ENCODE assay signal across 1 cellular context in the genomic region with DNA sequence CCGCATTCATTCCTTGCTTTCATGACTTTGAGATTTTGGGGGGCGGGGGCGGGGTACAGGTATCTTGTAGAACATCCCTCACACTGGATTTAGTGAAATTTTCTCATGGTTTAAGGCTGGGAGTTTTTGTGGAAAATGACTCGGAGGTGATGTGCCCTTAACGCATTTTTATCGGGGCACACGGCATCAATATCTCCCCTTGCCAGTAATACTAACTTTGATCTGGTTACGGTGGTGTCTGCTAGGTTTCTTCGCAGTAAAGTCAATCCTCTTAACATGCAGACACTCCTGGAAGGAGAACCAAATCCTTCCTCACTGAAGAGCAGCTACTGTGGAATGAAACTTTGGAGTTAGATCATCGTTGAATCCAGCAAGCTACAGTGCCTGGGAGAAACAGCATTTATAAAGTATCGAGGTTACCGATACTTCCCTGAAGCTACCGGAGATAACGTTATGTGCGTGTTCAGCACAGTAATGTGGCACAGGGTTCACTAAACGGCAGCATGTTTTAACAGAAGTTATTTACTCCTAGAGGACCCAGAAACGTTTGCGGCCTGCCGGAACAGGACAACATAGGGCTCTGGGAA.
TF ChIP-seq lines count a peak whose summit lies in the region.

No MANE protein-coding gene starts in this region.

TF ChIP-seq in endothelial cell of umbilical vein, 7 proteins besides CTCF, POLR2A, EP300 and RAD21:
- TF ChIP-seq POLR2AphosphoS5 (IDR thresholded peaks at IDR 0.05; ENCODE audit: insufficient read depth, low read depth, low read length) (no peak), JUN (IDR thresholded peaks at IDR 0.05; ENCODE audit: borderline replicate concordance, insufficient read depth, insufficient read length, low read depth) (no peak), GATA2 (IDR thresholded peaks at IDR 0.05; ENCODE audit: insufficient read depth, insufficient read length, low read depth, low read length) (no peak), MAX (IDR thresholded peaks at IDR 0.05; ENCODE audit: insufficient read depth, insufficient read length) (no peak), FOS (IDR thresholded peaks at IDR 0.05; ENCODE audit: borderline replicate concordance, insufficient read depth, low read length) (no peak), EZH2 (IDR thresholded peaks at IDR 0.05; ENCODE audit: borderline replicate concordance, low read depth, low read length, severe bottlenecking) (no peak), MYC (IDR thresholded peaks at IDR 0.05; ENCODE audit: low read depth, low read length) (no peak)
